Comparison of ENCODE assay signal across 11 cellular contexts in the genomic region with DNA sequence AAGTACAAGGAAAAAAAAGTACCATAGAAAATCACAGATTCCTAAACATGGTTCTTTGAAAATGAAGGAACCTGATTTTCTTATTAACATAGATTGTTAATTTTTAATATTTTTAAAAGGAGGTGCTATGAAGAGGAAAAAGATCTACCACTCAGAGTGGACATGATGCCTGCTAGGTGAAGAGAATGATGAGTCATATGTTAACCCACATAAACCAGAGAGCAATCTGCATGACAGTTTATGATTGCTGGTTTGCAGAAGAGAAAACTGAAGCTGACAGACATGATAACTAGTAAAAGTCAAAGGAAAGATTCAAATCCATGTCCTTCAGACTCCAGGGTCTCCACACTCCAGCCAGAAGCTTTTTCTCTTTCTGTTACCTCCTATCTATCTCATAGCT.
A peak's percentile ranks its signal among the peaks of the same experiment; 100 is the strongest.
DNase-seq lines count a peak whose midpoint lies in the region; ATAC-seq and TF ChIP-seq lines count a peak whose summit lies in the region.
"Had no signal": no experiment of that assay in that cellular context is flagged by ENCODE, and none has a peak within 500 bp of the region (broad histone marks: within the 10 kb centered on the region; RNA-seq: fewer than 3 reads in every experiment).

No MANE protein-coding gene starts in this region.

- H3K4me3 ChIP-seq in OCI-LY3 (ENCODE audit: low read length): peak overlapping the region; percentile 34
- no peak overlapping the region for H3K4me3 ChIP-seq in adrenal gland
- H3K4me3 ChIP-seq in Peyer's patch: no peak overlapping the region
- H3K4me3 ChIP-seq: BLaER1 treated with 17β-estradiol and CSF1 and Interleukin-3, amounts not matched to agents 10 nM and 100 nM; esophagus muscularis mucosa had no signal

- no peak overlapping the region for H3K27ac ChIP-seq in OCI-LY3 (ENCODE audit: low read length)
- H3K27ac ChIP-seq in adrenal gland: no peak overlapping the region
- H3K27ac ChIP-seq in Peyer's patch: no peak overlapping the region
- H3K27ac ChIP-seq: BLaER1 treated with 17β-estradiol and CSF1 and Interleukin-3, amounts not matched to agents 10 nM and 100 nM; esophagus muscularis mucosa had no signal

- peak overlapping the region; percentile 73 for H3K4me2 ChIP-seq in OCI-LY3 (ENCODE audit: low read length)
- H3K4me2 ChIP-seq: BLaER1 treated with 17β-estradiol and CSF1 and Interleukin-3, amounts not matched to agents 10 nM and 100 nM had no signal

- no peak for DNase-seq in NCI-H2227 treated with DMSO at 0.1 percent for 48 hours (lab: John Stamatoyannopoulos, UW)
- no peak for DNase-seq in left ventricle myocardium superior
- DNase-seq in adrenal gland: no peak
- no peak for DNase-seq in Peyer's patch
- DNase-seq: mesendoderm had no signal

- intact Hi-C loops in left ventricle myocardium superior (cut with micrococcal nuclease): no loop called here
- intact Hi-C loops in adrenal gland (cut with DNase I): no loop called here

- H4K20me1 ChIP-seq in OCI-LY3 (ENCODE audit: insufficient read depth, low read length): no peaks in the 10 kb centered on the region
- H4K20me1 ChIP-seq: BLaER1 treated with 17β-estradiol and CSF1 and Interleukin-3, amounts not matched to agents 10 nM and 100 nM had no signal

- H3K9me3 ChIP-seq in OCI-LY3 (ENCODE audit: insufficient read depth, low read length) (no peaks in the 10 kb centered on the region), adrenal gland (replicated peaks in 1 of 3) (no peaks in the 10 kb centered on the region), Peyer's patch (no peaks in the 10 kb centered on the region)
- H3K9me3 ChIP-seq: BLaER1 treated with 17β-estradiol and CSF1 and Interleukin-3, amounts not matched to agents 10 nM and 100 nM; esophagus muscularis mucosa had no signal

- no peak for TF ChIP-seq POLR2A in adrenal gland (IDR thresholded peaks at IDR 0.05)
- TF ChIP-seq POLR2A in Peyer's patch (IDR thresholded peaks at IDR 0.05): no peak

- H3K4me1 ChIP-seq in OCI-LY3 (ENCODE audit: low read length): peaks cover 20% of the 10 kb centered on the region
- no peaks in the 10 kb centered on the region for H3K4me1 ChIP-seq in adrenal gland (replicated peaks in 1 of 2)
- H3K4me1 ChIP-seq in Peyer's patch: no peaks in the 10 kb centered on the region
- H3K4me1 ChIP-seq: BLaER1 treated with 17β-estradiol and CSF1 and Interleukin-3, amounts not matched to agents 10 nM and 100 nM; esophagus muscularis mucosa had no signal

- H3K9ac ChIP-seq in OCI-LY3 (ENCODE audit: low read length): no peak overlapping the region
- H3K9ac ChIP-seq: BLaER1 treated with 17β-estradiol and CSF1 and Interleukin-3, amounts not matched to agents 10 nM and 100 nM had no signal

- no peaks in the 10 kb centered on the region for H3K79me2 ChIP-seq in OCI-LY3 (ENCODE audit: low read length)

- H3K36me3 ChIP-seq in OCI-LY3 (replicated peaks; ENCODE audit: low read depth, low read length) (no peaks in the 10 kb centered on the region), adrenal gland (replicated peaks in 1 of 2) (no peaks in the 10 kb centered on the region), Peyer's patch (no peaks in the 10 kb centered on the region)
- H3K36me3 ChIP-seq: BLaER1 treated with 17β-estradiol and CSF1 and Interleukin-3, amounts not matched to agents 10 nM and 100 nM; esophagus muscularis mucosa had no signal

- TF ChIP-seq CTCF in OCI-LY3 (IDR thresholded peaks at IDR 0.05; ENCODE audit: low read depth, low read length) (no peak), adrenal gland (IDR thresholded peaks at IDR 0.05) (no peak), Peyer's patch (IDR thresholded peaks at IDR 0.05) (no peak)

- H2AFZ ChIP-seq in OCI-LY3 (ENCODE audit: low read depth, low read length): no peak overlapping the region

- ATAC-seq in GM18520 (IDR thresholded peaks at IDR 0.05; ENCODE audit: unreplicated experiment): peak; percentile 93
- peak; percentile 79 for ATAC-seq in GM21381 (IDR thresholded peaks at IDR 0.05; ENCODE audit: unreplicated experiment)
- ATAC-seq in HG02970 (IDR thresholded peaks at IDR 0.05; ENCODE audit: low FRiP score, unreplicated experiment): peak; percentile 65
- no peak for ATAC-seq in left ventricle myocardium superior

- H3K27me3 ChIP-seq in OCI-LY3 (ENCODE audit: low read depth, low read length) (peaks cover 35% of the 10 kb centered on the region), adrenal gland (no peaks in the 10 kb centered on the region), Peyer's patch (no peaks in the 10 kb centered on the region)
- H3K27me3 ChIP-seq: BLaER1 treated with 17β-estradiol and CSF1 and Interleukin-3, amounts not matched to agents 10 nM and 100 nM had no signal
